ENCODE assay signal across 1 cellular context in genomic region chr22:49525776-49526535, GRCh38.
TF ChIP-seq lines count a peak whose summit lies in the region.

No MANE protein-coding gene starts in this region.

TF ChIP-seq in GM23338, 12 proteins besides CTCF, POLR2A, EP300 and RAD21 (continued from another document):
- TF ChIP-seq ZNF462 (CRISPR knock-in tag; IDR thresholded peaks at IDR 0.05) (no peak), EZH2phosphoT487 (IDR thresholded peaks at IDR 0.05; ENCODE audit: unreplicated experiment) (no peak), ZNF331 (CRISPR knock-in tag; IDR thresholded peaks at IDR 0.05; ENCODE audit: low read depth) (no peak), NANOG (IDR thresholded peaks at IDR 0.05; ENCODE audit: borderline replicate concordance) (no peak), STAT1 (IDR thresholded peaks at IDR 0.05; ENCODE audit: unreplicated experiment) (no peak), REST (IDR thresholded peaks at IDR 0.05; ENCODE audit: unreplicated experiment) (no peak), CREB1 (CRISPR knock-in tag; IDR thresholded peaks at IDR 0.05; ENCODE audit: low read depth) (no peak)
